1 cellular context compared by ENCODE assay signal in the genomic region with DNA sequence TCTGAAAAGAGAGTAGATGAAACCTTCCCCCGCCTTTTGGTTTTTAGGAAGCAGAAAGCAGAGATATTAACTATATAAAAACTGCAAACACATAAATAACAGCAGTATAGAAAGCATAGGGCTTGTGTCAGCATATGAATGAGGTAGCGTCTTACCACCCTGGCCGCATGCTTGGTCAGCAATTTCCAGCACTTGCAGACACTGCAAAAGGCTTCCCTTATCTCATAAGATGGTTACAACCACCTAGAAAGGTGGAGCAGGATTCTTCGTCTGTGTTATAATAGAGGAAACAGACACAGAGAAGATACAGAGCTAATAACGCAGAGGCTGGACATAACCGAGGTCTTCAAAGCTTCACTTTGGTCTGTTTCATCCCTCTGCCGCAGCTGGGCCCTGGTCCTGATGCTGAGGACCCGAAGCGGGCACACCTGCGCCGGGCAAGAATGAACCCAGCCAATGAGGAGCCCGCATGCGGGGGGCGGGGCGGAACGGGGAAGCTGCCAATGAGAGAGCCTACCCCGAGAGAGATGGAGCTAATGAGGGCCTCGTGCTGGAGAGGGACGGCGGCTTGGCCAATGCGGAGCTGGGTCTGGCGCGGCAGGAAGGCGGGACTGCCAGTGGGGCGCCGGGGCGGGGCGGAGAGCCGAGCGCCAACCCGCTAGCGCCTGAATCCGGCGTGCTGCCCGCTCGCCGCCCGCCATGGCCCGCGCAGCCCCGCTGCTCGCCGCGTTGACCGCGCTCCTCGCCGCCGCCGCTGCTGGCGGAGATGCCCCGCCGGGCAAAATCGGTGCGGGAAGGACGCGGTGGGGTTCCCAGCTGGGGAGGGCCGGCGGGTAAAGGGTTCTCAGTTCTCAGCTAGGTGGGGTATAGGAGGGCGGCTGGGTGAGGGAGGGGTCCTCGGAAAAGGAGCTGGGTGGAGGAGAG.
TF ChIP-seq lines count a peak whose summit lies in the region.

A gene with protein sequence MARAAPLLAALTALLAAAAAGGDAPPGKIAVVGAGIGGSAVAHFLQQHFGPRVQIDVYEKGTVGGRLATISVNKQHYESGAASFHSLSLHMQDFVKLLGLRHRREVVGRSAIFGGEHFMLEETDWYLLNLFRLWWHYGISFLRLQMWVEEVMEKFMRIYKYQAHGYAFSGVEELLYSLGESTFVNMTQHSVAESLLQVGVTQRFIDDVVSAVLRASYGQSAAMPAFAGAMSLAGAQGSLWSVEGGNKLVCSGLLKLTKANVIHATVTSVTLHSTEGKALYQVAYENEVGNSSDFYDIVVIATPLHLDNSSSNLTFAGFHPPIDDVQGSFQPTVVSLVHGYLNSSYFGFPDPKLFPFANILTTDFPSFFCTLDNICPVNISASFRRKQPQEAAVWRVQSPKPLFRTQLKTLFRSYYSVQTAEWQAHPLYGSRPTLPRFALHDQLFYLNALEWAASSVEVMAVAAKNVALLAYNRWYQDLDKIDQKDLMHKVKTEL (plus strand): TSS at position 677 of the 924 bp plus-strand sequence. CDS start 23 bp downstream, at position 700.

TF ChIP-seq in GM12878, 131 proteins besides CTCF, POLR2A, EP300 and RAD21 (continued from another document and continues in another):
- TF ChIP-seq, protein P1, sequence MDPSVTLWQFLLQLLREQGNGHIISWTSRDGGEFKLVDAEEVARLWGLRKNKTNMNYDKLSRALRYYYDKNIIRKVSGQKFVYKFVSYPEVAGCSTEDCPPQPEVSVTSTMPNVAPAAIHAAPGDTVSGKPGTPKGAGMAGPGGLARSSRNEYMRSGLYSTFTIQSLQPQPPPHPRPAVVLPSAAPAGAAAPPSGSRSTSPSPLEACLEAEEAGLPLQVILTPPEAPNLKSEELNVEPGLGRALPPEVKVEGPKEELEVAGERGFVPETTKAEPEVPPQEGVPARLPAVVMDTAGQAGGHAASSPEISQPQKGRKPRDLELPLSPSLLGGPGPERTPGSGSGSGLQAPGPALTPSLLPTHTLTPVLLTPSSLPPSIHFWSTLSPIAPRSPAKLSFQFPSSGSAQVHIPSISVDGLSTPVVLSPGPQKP (IDR thresholded peaks at IDR 0.05; ENCODE audit: low read depth, low read length) = no peak
- TF ChIP-seq CBX5 (IDR thresholded peaks at IDR 0.05; ENCODE audit: low read depth) (no peak), SREBF1 (IDR thresholded peaks at IDR 0.05; ENCODE audit: low read length) (peak; percentile 71), MEF2B (IDR thresholded peaks at IDR 0.05; ENCODE audit: partially characterized antibody, poor library complexity, severe bottlenecking) (no peak), ZNF274 (IDR thresholded peaks at IDR 0.05; ENCODE audit: insufficient read depth, insufficient read length) (no peak), PAX5 (IDR thresholded peaks at IDR 0.05; ENCODE audit: borderline replicate concordance, low read depth, low read length) (0 out of 2 replicates have a peak, but pooled peaks have one; percentile 8), CBX3 (IDR thresholded peaks at IDR 0.05; ENCODE audit: borderline replicate concordance, low read depth) (no peak), POLR2AphosphoS2 (IDR thresholded peaks at IDR 0.05; ENCODE audit: low read depth, low read length) (no peak), JUNB (IDR thresholded peaks at IDR 0.05) (no peak), POLR2AphosphoS5 (IDR thresholded peaks at IDR 0.05; ENCODE audit: low read length) (peak; percentile 69; the same call in 1 of the 2 replicates), SMAD5 (IDR thresholded peaks at IDR 0.05; ENCODE audit: low read depth) (no peak), RUNX3 (IDR thresholded peaks at IDR 0.05; ENCODE audit: low read length) (peak; percentile 9; the same call in 1 of the 2 replicates), BRCA1 (IDR thresholded peaks at IDR 0.05; ENCODE audit: low read depth, low read length) (no peak), RCOR1 (conservative IDR thresholded peaks at IDR 0.05; ENCODE audit: low read depth, low read length) (no peak), CREB1 (IDR thresholded peaks at IDR 0.05; ENCODE audit: low read depth) (no peak; the same call in none of the 2 replicates), RAD51 (IDR thresholded peaks at IDR 0.05) (no peak), WRNIP1 (IDR thresholded peaks at IDR 0.05; ENCODE audit: borderline replicate concordance, low read depth, low read length) (no peak), STAT3 (IDR thresholded peaks at IDR 0.05; ENCODE audit: low read depth, low read length) (no peak), KLF5 (IDR thresholded peaks at IDR 0.05; ENCODE audit: partially characterized antibody) (peak; percentile 98), YY1 (IDR thresholded peaks at IDR 0.05; ENCODE audit: low read depth, low read length) (peak; percentile 85), TBL1XR1 (IDR thresholded peaks at IDR 0.05; ENCODE audit: low read depth, low read length) (no peak), SP1 (IDR thresholded peaks at IDR 0.05; ENCODE audit: low read depth, low read length) (peak; percentile 97), SREBF2 (IDR thresholded peaks at IDR 0.05; ENCODE audit: low read length) (no peak), GABPA (IDR thresholded peaks at IDR 0.05; ENCODE audit: low read depth) (no peak), PML (IDR thresholded peaks at IDR 0.05; ENCODE audit: low read length) (no peak), IKZF2 (IDR thresholded peaks at IDR 0.05) (no peak), MEF2A (IDR thresholded peaks at IDR 0.05; ENCODE audit: insufficient read depth, low read depth, low read length) (no peak), DPF2 (IDR thresholded peaks at IDR 0.05) (peak; percentile 95), RB1 (IDR thresholded peaks at IDR 0.05; ENCODE audit: borderline replicate concordance) (peak; percentile 79; the same call in 1 of the 2 replicates), SIX5 (IDR thresholded peaks at IDR 0.05; ENCODE audit: low read depth, low read length, severe bottlenecking) (no peak), POU2F2 (IDR thresholded peaks at IDR 0.05; ENCODE audit: borderline replicate concordance, low read depth, low read length) (peak; percentile 16; the same call in 1 of the 3 replicates), CHD2 (IDR thresholded peaks at IDR 0.05; ENCODE audit: borderline replicate concordance, low read depth, low read length) (peak; percentile 95), FOXM1 (IDR thresholded peaks at IDR 0.05; ENCODE audit: low read depth, low read length) (no peak), BHLHE40 (IDR thresholded peaks at IDR 0.05; ENCODE audit: borderline replicate concordance in 1 of 2, low read depth in 2 of 2, low read length in 1 of 2) (peak; percentile 58 to 87), CBFB (IDR thresholded peaks at IDR 0.05; ENCODE audit: low read depth) (no peak), ZNF384 (IDR thresholded peaks at IDR 0.05; ENCODE audit: borderline replicate concordance, low read depth, low read length) (no peak), HDAC6 (IDR thresholded peaks at IDR 0.05; ENCODE audit: unreplicated experiment) (no peak), MYC (IDR thresholded peaks at IDR 0.05; ENCODE audit: insufficient read depth, insufficient read length, insufficient replicate concordance, low read length, severe bottlenecking) (peak; percentile 75), FOXK2 (IDR thresholded peaks at IDR 0.05) (peak; percentile 96)
- TF ChIP-seq, protein P2, sequence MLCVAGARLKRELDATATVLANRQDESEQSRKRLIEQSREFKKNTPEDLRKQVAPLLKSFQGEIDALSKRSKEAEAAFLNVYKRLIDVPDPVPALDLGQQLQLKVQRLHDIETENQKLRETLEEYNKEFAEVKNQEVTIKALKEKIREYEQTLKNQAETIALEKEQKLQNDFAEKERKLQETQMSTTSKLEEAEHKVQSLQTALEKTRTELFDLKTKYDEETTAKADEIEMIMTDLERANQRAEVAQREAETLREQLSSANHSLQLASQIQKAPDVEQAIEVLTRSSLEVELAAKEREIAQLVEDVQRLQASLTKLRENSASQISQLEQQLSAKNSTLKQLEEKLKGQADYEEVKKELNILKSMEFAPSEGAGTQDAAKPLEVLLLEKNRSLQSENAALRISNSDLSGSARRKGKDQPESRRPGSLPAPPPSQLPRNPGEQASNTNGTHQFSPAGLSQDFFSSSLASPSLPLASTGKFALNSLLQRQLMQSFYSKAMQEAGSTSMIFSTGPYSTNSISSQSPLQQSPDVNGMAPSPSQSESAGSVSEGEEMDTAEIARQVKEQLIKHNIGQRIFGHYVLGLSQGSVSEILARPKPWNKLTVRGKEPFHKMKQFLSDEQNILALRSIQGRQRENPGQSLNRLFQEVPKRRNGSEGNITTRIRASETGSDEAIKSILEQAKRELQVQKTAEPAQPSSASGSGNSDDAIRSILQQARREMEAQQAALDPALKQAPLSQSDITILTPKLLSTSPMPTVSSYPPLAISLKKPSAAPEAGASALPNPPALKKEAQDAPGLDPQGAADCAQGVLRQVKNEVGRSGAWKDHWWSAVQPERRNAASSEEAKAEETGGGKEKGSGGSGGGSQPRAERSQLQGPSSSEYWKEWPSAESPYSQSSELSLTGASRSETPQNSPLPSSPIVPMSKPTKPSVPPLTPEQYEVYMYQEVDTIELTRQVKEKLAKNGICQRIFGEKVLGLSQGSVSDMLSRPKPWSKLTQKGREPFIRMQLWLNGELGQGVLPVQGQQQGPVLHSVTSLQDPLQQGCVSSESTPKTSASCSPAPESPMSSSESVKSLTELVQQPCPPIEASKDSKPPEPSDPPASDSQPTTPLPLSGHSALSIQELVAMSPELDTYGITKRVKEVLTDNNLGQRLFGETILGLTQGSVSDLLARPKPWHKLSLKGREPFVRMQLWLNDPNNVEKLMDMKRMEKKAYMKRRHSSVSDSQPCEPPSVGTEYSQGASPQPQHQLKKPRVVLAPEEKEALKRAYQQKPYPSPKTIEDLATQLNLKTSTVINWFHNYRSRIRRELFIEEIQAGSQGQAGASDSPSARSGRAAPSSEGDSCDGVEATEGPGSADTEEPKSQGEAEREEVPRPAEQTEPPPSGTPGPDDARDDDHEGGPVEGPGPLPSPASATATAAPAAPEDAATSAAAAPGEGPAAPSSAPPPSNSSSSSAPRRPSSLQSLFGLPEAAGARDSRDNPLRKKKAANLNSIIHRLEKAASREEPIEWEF (IDR thresholded peaks at IDR 0.05; ENCODE audit: insufficient replicate concordance, low read depth, low read length) = no peak
- TF ChIP-seq, protein P3, sequence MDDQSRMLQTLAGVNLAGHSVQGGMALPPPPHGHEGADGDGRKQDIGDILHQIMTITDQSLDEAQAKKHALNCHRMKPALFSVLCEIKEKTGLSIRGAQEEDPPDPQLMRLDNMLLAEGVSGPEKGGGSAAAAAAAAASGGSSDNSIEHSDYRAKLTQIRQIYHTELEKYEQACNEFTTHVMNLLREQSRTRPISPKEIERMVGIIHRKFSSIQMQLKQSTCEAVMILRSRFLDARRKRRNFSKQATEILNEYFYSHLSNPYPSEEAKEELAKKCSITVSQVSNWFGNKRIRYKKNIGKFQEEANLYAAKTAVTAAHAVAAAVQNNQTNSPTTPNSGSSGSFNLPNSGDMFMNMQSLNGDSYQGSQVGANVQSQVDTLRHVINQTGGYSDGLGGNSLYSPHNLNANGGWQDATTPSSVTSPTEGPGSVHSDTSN (IDR thresholded peaks at IDR 0.05; ENCODE audit: insufficient replicate concordance, low read depth, low read length) = peak; percentile 96
- TF ChIP-seq, protein P4, sequence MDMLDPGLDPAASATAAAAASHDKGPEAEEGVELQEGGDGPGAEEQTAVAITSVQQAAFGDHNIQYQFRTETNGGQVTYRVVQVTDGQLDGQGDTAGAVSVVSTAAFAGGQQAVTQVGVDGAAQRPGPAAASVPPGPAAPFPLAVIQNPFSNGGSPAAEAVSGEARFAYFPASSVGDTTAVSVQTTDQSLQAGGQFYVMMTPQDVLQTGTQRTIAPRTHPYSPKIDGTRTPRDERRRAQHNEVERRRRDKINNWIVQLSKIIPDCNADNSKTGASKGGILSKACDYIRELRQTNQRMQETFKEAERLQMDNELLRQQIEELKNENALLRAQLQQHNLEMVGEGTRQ (IDR thresholded peaks at IDR 0.05; ENCODE audit: borderline replicate concordance, low read depth, low read length) = no peak; the same call in 1 of the 2 replicates
- TF ChIP-seq, protein P5, sequence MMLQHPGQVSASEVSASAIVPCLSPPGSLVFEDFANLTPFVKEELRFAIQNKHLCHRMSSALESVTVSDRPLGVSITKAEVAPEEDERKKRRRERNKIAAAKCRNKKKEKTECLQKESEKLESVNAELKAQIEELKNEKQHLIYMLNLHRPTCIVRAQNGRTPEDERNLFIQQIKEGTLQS (IDR thresholded peaks at IDR 0.05; ENCODE audit: borderline replicate concordance, extremely low read depth, low read depth, low read length) = no peak
- TF ChIP-seq, protein P6, sequence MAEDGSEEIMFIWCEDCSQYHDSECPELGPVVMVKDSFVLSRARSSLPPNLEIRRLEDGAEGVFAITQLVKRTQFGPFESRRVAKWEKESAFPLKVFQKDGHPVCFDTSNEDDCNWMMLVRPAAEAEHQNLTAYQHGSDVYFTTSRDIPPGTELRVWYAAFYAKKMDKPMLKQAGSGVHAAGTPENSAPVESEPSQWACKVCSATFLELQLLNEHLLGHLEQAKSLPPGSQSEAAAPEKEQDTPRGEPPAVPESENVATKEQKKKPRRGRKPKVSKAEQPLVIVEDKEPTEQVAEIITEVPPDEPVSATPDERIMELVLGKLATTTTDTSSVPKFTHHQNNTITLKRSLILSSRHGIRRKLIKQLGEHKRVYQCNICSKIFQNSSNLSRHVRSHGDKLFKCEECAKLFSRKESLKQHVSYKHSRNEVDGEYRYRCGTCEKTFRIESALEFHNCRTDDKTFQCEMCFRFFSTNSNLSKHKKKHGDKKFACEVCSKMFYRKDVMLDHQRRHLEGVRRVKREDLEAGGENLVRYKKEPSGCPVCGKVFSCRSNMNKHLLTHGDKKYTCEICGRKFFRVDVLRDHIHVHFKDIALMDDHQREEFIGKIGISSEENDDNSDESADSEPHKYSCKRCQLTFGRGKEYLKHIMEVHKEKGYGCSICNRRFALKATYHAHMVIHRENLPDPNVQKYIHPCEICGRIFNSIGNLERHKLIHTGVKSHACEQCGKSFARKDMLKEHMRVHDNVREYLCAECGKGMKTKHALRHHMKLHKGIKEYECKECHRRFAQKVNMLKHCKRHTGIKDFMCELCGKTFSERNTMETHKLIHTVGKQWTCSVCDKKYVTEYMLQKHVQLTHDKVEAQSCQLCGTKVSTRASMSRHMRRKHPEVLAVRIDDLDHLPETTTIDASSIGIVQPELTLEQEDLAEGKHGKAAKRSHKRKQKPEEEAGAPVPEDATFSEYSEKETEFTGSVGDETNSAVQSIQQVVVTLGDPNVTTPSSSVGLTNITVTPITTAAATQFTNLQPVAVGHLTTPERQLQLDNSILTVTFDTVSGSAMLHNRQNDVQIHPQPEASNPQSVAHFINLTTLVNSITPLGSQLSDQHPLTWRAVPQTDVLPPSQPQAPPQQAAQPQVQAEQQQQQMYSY (CRISPR knock-in tag; IDR thresholded peaks at IDR 0.05) = 0 out of 2 replicates have a peak, but pooled peaks have one; percentile 22
- TF ChIP-seq, protein P7, sequence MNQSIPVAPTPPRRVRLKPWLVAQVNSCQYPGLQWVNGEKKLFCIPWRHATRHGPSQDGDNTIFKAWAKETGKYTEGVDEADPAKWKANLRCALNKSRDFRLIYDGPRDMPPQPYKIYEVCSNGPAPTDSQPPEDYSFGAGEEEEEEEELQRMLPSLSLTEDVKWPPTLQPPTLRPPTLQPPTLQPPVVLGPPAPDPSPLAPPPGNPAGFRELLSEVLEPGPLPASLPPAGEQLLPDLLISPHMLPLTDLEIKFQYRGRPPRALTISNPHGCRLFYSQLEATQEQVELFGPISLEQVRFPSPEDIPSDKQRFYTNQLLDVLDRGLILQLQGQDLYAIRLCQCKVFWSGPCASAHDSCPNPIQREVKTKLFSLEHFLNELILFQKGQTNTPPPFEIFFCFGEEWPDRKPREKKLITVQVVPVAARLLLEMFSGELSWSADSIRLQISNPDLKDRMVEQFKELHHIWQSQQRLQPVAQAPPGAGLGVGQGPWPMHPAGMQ (IDR thresholded peaks at IDR 0.05; ENCODE audit: borderline replicate concordance) = no peak
